1 cellular context compared by ENCODE assay signal in the genomic region with DNA sequence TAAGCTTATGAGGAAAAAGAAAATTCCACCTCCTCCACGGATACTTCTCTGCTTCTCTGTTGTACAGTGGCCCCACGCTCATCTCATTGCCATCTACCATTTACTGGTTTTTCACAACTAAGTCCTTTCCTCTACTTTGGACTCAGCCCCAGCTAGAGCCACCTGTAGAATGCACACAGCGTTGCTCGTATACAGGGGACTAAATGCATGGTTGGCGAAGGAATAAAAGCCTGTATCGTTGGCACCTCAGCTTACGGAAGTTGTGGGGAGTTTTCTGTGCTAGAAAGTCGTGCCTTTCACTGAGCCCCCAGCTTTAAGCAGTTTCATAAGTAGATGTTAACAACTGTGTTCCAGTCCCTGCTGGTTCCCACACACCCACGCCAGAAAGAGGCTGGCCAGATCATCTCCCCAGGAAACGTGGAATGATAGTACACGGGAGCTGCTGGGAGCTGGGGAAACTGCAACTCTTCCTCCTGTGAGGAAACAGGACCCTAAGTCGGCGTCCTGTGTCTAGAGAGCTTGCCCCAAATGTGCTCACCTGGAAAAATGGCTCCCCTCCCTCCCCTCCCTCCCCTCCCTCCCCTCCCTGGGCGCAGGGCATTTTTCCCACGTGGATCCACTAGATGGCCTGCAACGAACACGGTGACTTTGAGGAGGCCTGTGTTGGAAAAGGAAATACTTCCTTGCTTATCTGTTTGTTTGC.
TF ChIP-seq lines count a peak whose summit lies in the region.

No MANE protein-coding gene starts in this region.

TF ChIP-seq in SK-N-SH treated with all-trans-retinoic acid at 6 μM for 48 hours, 23 proteins besides CTCF, POLR2A, EP300 and RAD21 (continued from another document):
- TF ChIP-seq, protein P1, sequence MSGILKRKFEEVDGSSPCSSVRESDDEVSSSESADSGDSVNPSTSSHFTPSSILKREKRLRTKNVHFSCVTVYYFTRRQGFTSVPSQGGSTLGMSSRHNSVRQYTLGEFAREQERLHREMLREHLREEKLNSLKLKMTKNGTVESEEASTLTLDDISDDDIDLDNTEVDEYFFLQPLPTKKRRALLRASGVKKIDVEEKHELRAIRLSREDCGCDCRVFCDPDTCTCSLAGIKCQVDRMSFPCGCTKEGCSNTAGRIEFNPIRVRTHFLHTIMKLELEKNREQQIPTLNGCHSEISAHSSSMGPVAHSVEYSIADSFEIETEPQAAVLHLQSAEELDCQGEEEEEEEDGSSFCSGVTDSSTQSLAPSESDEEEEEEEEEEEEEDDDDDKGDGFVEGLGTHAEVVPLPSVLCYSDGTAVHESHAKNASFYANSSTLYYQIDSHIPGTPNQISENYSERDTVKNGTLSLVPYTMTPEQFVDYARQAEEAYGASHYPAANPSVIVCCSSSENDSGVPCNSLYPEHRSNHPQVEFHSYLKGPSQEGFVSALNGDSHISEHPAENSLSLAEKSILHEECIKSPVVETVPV (CRISPR knock-in tag; IDR thresholded peaks at IDR 0.05), result no peak
- TF ChIP-seq, protein P2, sequence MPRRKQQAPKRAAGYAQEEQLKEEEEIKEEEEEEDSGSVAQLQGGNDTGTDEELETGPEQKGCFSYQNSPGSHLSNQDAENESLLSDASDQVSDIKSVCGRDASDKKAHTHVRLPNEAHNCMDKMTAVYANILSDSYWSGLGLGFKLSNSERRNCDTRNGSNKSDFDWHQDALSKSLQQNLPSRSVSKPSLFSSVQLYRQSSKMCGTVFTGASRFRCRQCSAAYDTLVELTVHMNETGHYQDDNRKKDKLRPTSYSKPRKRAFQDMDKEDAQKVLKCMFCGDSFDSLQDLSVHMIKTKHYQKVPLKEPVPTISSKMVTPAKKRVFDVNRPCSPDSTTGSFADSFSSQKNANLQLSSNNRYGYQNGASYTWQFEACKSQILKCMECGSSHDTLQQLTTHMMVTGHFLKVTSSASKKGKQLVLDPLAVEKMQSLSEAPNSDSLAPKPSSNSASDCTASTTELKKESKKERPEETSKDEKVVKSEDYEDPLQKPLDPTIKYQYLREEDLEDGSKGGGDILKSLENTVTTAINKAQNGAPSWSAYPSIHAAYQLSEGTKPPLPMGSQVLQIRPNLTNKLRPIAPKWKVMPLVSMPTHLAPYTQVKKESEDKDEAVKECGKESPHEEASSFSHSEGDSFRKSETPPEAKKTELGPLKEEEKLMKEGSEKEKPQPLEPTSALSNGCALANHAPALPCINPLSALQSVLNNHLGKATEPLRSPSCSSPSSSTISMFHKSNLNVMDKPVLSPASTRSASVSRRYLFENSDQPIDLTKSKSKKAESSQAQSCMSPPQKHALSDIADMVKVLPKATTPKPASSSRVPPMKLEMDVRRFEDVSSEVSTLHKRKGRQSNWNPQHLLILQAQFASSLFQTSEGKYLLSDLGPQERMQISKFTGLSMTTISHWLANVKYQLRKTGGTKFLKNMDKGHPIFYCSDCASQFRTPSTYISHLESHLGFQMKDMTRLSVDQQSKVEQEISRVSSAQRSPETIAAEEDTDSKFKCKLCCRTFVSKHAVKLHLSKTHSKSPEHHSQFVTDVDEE (CRISPR knock-in tag; IDR thresholded peaks at IDR 0.05), result no peak
- TF ChIP-seq BACH2 (CRISPR knock-in tag; IDR thresholded peaks at IDR 0.05; ENCODE audit: borderline replicate concordance), result no peak
